11 cellular contexts compared by ENCODE assay signal in genomic region chr16:20878682-20879147, GRCh38. TPM values are rescaled to one million over a fixed set of nuclear protein-coding genes. Genes with fewer than 3 reads are reported as not detected.
DNase-seq lines count a peak whose midpoint lies in the region; ATAC-seq, FAIRE-seq and TF ChIP-seq lines count a peak whose summit lies in the region.
"Had no signal": no experiment of that assay in that cellular context is flagged by ENCODE, and none has a peak within 500 bp of the region (broad histone marks: within the 10 kb centered on the region; RNA-seq: fewer than 3 reads in every experiment).

No MANE protein-coding gene starts in this region.

- intact Hi-C loops in heart left ventricle (cut with DNase I) (loop anchor here in 1 of 10 donors (2.0 kb wide), 1 partner anchor 64 kb away; no protein-coding TSS in a partner anchor), posterior vena cava (cut with DNase I) (no loop called here)

- FAIRE-seq in GM19239 (lab: Jason Lieb, UNC): peak; percentile 23

- DNase-seq in GM19239 (ENCODE audit: insufficient read length, low spot score) (no peak), T-helper 17 cell (no peak), heart left ventricle (peak in 2 of 5 donors; percentile 36 to 49), AG08395 (ENCODE audit: low spot score) (no peak), posterior vena cava (ENCODE audit: low spot score) (no peak)
- DNase-seq in stimulated activated CD8-positive, alpha-beta memory T cell treated with anti-CD3 and anti-CD28 coated beads, Interleukin-4, amount 100 ng/mL, for 48 hours: peak; percentile 45
- DNase-seq: activated T-cell treated with anti-CD3 and anti-CD28 coated beads, Interleukin-2, amount 50 U/mL, for 1 hour; NCI-H1436; stimulated activated CD4-positive, alpha-beta T cell treated with anti-CD3 and anti-CD28 coated beads, Interleukin-1b, Interleukin-23, amount 100 ng/mL, for 48 hours had no signal

- H3K4me1 Mint-ChIP-seq in T-helper 17 cell: peaks cover 23% of the 10 kb centered on the region

- no peak for ATAC-seq in T-helper 17 cell
- peak; percentile 56 to 94 (median 82) for ATAC-seq in heart left ventricle
- ATAC-seq in GM19455 (IDR thresholded peaks at IDR 0.05; ENCODE audit: unreplicated experiment): no peak
- ATAC-seq in GM19023 (IDR thresholded peaks at IDR 0.05; ENCODE audit: unreplicated experiment): no peak

- no peak overlapping the region for H3K4me3 ChIP-seq in heart left ventricle

- H3K27ac ChIP-seq in heart left ventricle: peak overlapping the region; percentile 7 to 74 (median 67)

- no peak for TF ChIP-seq POLR2A in heart left ventricle (IDR thresholded peaks at IDR 0.05)

- 42 to 73% (median 58%) methylated on average over 5 of the region's 5 CpGs for WGBS in heart left ventricle, 4 donors

- H3K9me3 ChIP-seq in T-helper 17 cell (ENCODE audit: control insufficient read depth, low read length, poor library complexity, severe bottlenecking) (no peaks in the 10 kb centered on the region), heart left ventricle (no peaks in the 10 kb centered on the region)

- H3K4me3 Mint-ChIP-seq in T-helper 17 cell: no peak overlapping the region

- H3K36me3 Mint-ChIP-seq in T-helper 17 cell (ENCODE audit: low read depth): peaks cover 3% of the 10 kb centered on the region

- peaks cover 5 to 76% (median 42%) of the 10 kb centered on the region in 12 donors for H3K4me1 ChIP-seq in heart left ventricle

- H3K27me3 Mint-ChIP-seq in T-helper 17 cell: no peaks in the 10 kb centered on the region

- TF ChIP-seq CTCF in heart left ventricle (IDR thresholded peaks at IDR 0.05): no peak

- no peaks in the 10 kb centered on the region for H3K36me3 ChIP-seq in heart left ventricle

- H3K27me3 ChIP-seq in heart left ventricle: no peaks in the 10 kb centered on the region

- peak overlapping the region; percentile 54 for H3K27ac Mint-ChIP-seq in T-helper 17 cell

RNA-seq across cellular contexts. Expression of gene DCUN1D3, which starts 21.4 kb away (rescaled TPM):
- total RNA-seq in T-helper 17 cell (1 to 10 TPM; 3.9 to 4.0 TPM), heart left ventricle (10 to 100 TPM in 7 of 9 donors, 1 to 10 TPM in 2; 8.3 to 21.4 (median 11.0) TPM), posterior vena cava (10 to 100 TPM; 27.7 to 30.6 TPM)
- polyA plus RNA-seq in heart left ventricle: 10 to 100 TPM in 1 of 2 donors, 1 to 10 TPM in 1; 2.6 to 13.4 TPM

RNA-seq across cellular contexts. Expression of gene LYRM1, which starts 21.9 kb away (rescaled TPM):
- total RNA-seq in T-helper 17 cell: 10 to 100 TPM; 15.0 to 20.1 TPM
- 100 to 1,000 TPM in 2 of 9 donors, 10 to 100 TPM in 7; 40.2 to 124 (median 54.6) TPM for total RNA-seq in heart left ventricle
- 10 to 100 TPM; 65.5 to 73.0 TPM for polyA plus RNA-seq in heart left ventricle
- total RNA-seq in posterior vena cava: 10 to 100 TPM; 32.7 to 38.8 TPM

Comparison
In these comparisons a context has a peak if more than half of its experiments do, and no peak if none do; other contexts are left out.
1. ATAC-seq: peak in heart left ventricle (4 of 4); none in T-helper 17 cell (single experiment), GM19455 (single experiment) and GM19023 (single experiment).